In the genomic region with DNA sequence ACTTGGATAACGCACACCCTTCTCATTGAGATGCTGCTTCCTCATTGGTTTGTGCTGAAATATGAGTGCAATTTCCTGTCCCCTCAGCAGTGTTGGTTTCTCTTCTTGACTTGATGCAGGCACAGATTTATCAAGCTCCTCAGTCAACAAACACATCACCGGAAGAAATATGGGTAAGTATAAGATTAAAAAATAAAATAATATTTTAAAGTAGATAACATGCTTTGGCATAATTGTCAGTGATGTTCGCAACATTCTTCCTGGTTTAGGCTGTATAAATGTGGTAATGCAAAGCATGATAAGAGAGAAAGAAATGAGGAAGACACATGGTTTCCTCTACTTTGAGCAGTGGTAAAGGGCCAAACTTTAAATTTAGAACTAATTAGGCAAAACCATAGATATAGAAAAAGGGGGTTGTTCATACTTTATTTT, we compare ENCODE assay signal across 8 cellular contexts. TPM values are rescaled to one million over a fixed set of nuclear protein-coding genes. Genes with fewer than 3 reads are reported as not detected.
DNase-seq lines count a peak whose midpoint lies in the region; ATAC-seq and TF ChIP-seq lines count a peak whose summit lies in the region.

A gene with protein sequence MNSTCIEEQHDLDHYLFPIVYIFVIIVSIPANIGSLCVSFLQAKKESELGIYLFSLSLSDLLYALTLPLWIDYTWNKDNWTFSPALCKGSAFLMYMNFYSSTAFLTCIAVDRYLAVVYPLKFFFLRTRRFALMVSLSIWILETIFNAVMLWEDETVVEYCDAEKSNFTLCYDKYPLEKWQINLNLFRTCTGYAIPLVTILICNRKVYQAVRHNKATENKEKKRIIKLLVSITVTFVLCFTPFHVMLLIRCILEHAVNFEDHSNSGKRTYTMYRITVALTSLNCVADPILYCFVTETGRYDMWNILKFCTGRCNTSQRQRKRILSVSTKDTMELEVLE (plus strand): TSS at position 86 of the 432 bp plus-strand sequence. CDS start 5,713 bp downstream, outside the sequence.

- peak within 1 kb of the TSS; percentile 49 for H3K4me3 ChIP-seq in Jurkat, Clone E6-1 (ENCODE audit: low read length)

- peak; percentile 71 for ATAC-seq in GM21515 (IDR thresholded peaks at IDR 0.05; ENCODE audit: unreplicated experiment)

- peak; percentile 81 for DNase-seq in Jurkat, Clone E6-1 (ENCODE audit: low read depth, low spot score)
- DNase-seq in amniotic epithelial cell (ENCODE audit: low read depth) (peak; percentile 16), T-helper 9 cell (no peak), DMS153 (lab: John Stamatoyannopoulos, UW) (no peak), hepatic stellate cell (ENCODE audit: low spot score) (no peak)
- peak in 4 of 6 experiments; percentile 14 to 70 (median 67) for DNase-seq in stimulated activated naive CD4-positive, alpha-beta T cell (lab: John Stamatoyannopoulos, UW)

- TF ChIP-seq POLR2A in GM15510 (IDR thresholded peaks at IDR 0.05; ENCODE audit: borderline replicate concordance, extremely low read depth, insufficient read length) = peak; percentile 48

RNA-seq across cellular contexts. Expression of the gene that starts here (rescaled TPM):
- polyA plus RNA-seq in Jurkat, Clone E6-1 (2012; ENCODE audit: insufficient read depth, insufficient read length) = 4.4 TPM

Comparison
In these comparisons a context has a peak if more than half of its experiments do, and no peak if none do; other contexts are left out.
1. DNase-seq: peak in Jurkat, Clone E6-1 (single experiment), amniotic epithelial cell (single experiment) and stimulated activated naive CD4-positive, alpha-beta T cell (4 of 6); none in T-helper 9 cell (single experiment), DMS153 (single experiment) and hepatic stellate cell (single experiment).